ENCODE assay signal across 7 cellular contexts in genomic region chr12:24055747-24056146, GRCh38.
"Had no signal": no experiment of that assay in that cellular context is flagged by ENCODE, and none has a peak within 500 bp of the region (broad histone marks: within the 10 kb centered on the region; RNA-seq: fewer than 3 reads in every experiment).

No MANE protein-coding gene starts in this region.

- H3K4me1 Mint-ChIP-seq: GM23338, H9 had no signal

- DNase-seq: H9, KG1 had no signal

- H3K9me3 Mint-ChIP-seq: GM23338, H9 had no signal

- H3K27ac Mint-ChIP-seq: GM23338, H9 had no signal

- H3K4me3 Mint-ChIP-seq: GM23338, H9 had no signal

- H3K27ac ChIP-seq: HL-60 had no signal

- H3K4me3 ChIP-seq: GM23338, K562 had no signal

- ATAC-seq: GM23338, K562 had no signal

- FAIRE-seq: H1, H54, K562 had no signal

- H2AFZ ChIP-seq: GM23338 had no signal

- H3K4me2 ChIP-seq: GM23338 had no signal
